ENCODE assay signal across 9 cellular contexts in genomic region chr2:69138793-69139510, GRCh38.
DNase-seq lines count a peak whose midpoint lies in the region; ATAC-seq and TF ChIP-seq lines count a peak whose summit lies in the region.
"Had no signal": no experiment of that assay in that cellular context is flagged by ENCODE, and none has a peak within 500 bp of the region (broad histone marks: within the 10 kb centered on the region; RNA-seq: fewer than 3 reads in every experiment).

No MANE protein-coding gene starts in this region.

- no peaks in the 10 kb centered on the region for H3K27me3 ChIP-seq in smooth muscle cell (ENCODE audit: low read depth)

- POLR2A ChIA-PET in WTC11 (lab: Charles Lee) = no interaction called here

- peaks cover 10% of the 10 kb centered on the region for H3K4me1 Mint-ChIP-seq in WTC11
- H3K4me1 Mint-ChIP-seq in natural killer cell = no peaks in the 10 kb centered on the region
- H3K4me1 Mint-ChIP-seq: activated naive CD8-positive, alpha-beta T cell treated with anti-CD3 and anti-CD28 coated beads, Interleukin-2, amount 10 ng/mL, durations not matched to agents 7 days and 5 days had no signal

- H3K27ac Mint-ChIP-seq in WTC11 (peak overlapping the region; percentile 35), natural killer cell (no peak overlapping the region)
- H3K27ac Mint-ChIP-seq: activated naive CD8-positive, alpha-beta T cell treated with anti-CD3 and anti-CD28 coated beads, Interleukin-2, amount 10 ng/mL, durations not matched to agents 7 days and 5 days had no signal

- DNase-seq in HCEC 1CT (peak; percentile 87), WTC11 (ENCODE audit: low spot score) (no peak), left cardiac atrium (peak; percentile 66), smooth muscle cell (lab: John Stamatoyannopoulos, UW; ENCODE audit: unreplicated experiment) (no peak), natural killer cell (no peak), NOMO-1 treated with DMSO at 0.1 percent for 48 hours (lab: John Stamatoyannopoulos, UW; ENCODE audit: unreplicated experiment) (no peak), NCI-H82 treated with DMSO at 0.1 percent for 48 hours (lab: John Stamatoyannopoulos, UW; ENCODE audit: unreplicated experiment) (no peak)
- DNase-seq in stimulated activated naive CD8-positive, alpha-beta T cell treated with anti-CD3 and anti-CD28 coated beads, Interleukin-15, Interleukin-2, amounts not matched to agents 100 U/mL and 50 U/mL, for 24 hours = no peak
- DNase-seq: activated naive CD8-positive, alpha-beta T cell treated with anti-CD3 and anti-CD28 coated beads, Interleukin-2, amount 10 ng/mL, durations not matched to agents 7 days and 5 days had no signal

- H3K4me3 Mint-ChIP-seq in WTC11 (no peak overlapping the region), natural killer cell (no peak overlapping the region)
- H3K4me3 Mint-ChIP-seq: activated naive CD8-positive, alpha-beta T cell treated with anti-CD3 and anti-CD28 coated beads, Interleukin-2, amount 10 ng/mL, durations not matched to agents 7 days and 5 days had no signal

- H3K27ac ChIP-seq in smooth muscle cell (ENCODE audit: low read depth) = peak overlapping the region; percentile 85

- H3K4me1 ChIP-seq in smooth muscle cell (ENCODE audit: low read depth) = peaks cover 7% of the 10 kb centered on the region

- CTCF ChIA-PET in WTC11 (lab: Charles Lee) = interaction anchor here (1.0 kb wide), 1 partner anchor 167 kb away, joined by 3 read pairs; no protein-coding TSS in a partner anchor

- peak overlapping the region; percentile 46 for H3K9ac ChIP-seq in smooth muscle cell (ENCODE audit: low read depth)

- H3K9me3 ChIP-seq in smooth muscle cell (replicated peaks; ENCODE audit: low read depth) = no peaks in the 10 kb centered on the region

- H3K27me3 Mint-ChIP-seq in WTC11 (ENCODE audit: low read depth) (no peaks in the 10 kb centered on the region), natural killer cell (ENCODE audit: low read depth in 2 of 2) (peaks cover 14 to 26% of the 10 kb centered on the region in 2 donors)

- TF ChIP-seq CTCF in WTC11 (IDR thresholded peaks at IDR 0.05) = no peak
- no peak for TF ChIP-seq CTCF in smooth muscle cell (IDR thresholded peaks at IDR 0.05; ENCODE audit: borderline replicate concordance, insufficient read depth, poor library complexity, severe bottlenecking)
- no peak for TF ChIP-seq CTCF in natural killer cell (IDR thresholded peaks at IDR 0.05)

- ATAC-seq in WTC11 = no peak
- peak; percentile 55 to 94 for ATAC-seq in left cardiac atrium
- no peak for ATAC-seq in stimulated activated naive CD8-positive, alpha-beta T cell treated with anti-CD3 and anti-CD28 coated beads, Interleukin-15, Interleukin-2, amounts not matched to agents 100 U/mL and 50 U/mL, for 24 hours
- no peak for ATAC-seq in natural killer cell

- H3K9me3 Mint-ChIP-seq in WTC11 (no peaks in the 10 kb centered on the region), natural killer cell (no peaks in the 10 kb centered on the region)
- H3K9me3 Mint-ChIP-seq: activated naive CD8-positive, alpha-beta T cell treated with anti-CD3 and anti-CD28 coated beads, Interleukin-2, amount 10 ng/mL, durations not matched to agents 7 days and 5 days had no signal

- H3K36me3 Mint-ChIP-seq in WTC11 (no peaks in the 10 kb centered on the region), natural killer cell (no peaks in the 10 kb centered on the region)
- H3K36me3 Mint-ChIP-seq: activated naive CD8-positive, alpha-beta T cell treated with anti-CD3 and anti-CD28 coated beads, Interleukin-2, amount 10 ng/mL, durations not matched to agents 7 days and 5 days had no signal

- H3K4me3 ChIP-seq in smooth muscle cell = no peak overlapping the region

- intact Hi-C loops in left cardiac atrium (cut with DNase I) (no loop called here), natural killer cell (cut with micrococcal nuclease) (no loop called here)

- peaks cover 49% of the 10 kb centered on the region for H3F3A ChIP-seq in smooth muscle cell (ENCODE audit: low read depth)

- no peaks in the 10 kb centered on the region for H3K36me3 ChIP-seq in smooth muscle cell (ENCODE audit: low read depth)

- H2AFZ ChIP-seq in smooth muscle cell (ENCODE audit: low read depth) = no peak overlapping the region

- H3K4me2 ChIP-seq in smooth muscle cell = peak overlapping the region; percentile 62

- no peaks in the 10 kb centered on the region for H4K20me1 ChIP-seq in smooth muscle cell (ENCODE audit: low read depth)

- no peaks in the 10 kb centered on the region for H3K79me2 ChIP-seq in smooth muscle cell (ENCODE audit: low read depth)

- 30% methylated on average over 1 of the region's 1 CpG for WGBS in smooth muscle cell (ENCODE audit: low lambda C conversion rate)

TF ChIP-seq in WTC11, 78 proteins besides CTCF, POLR2A, EP300 and RAD21 (continues in another document):
- no peak for TF ChIP-seq JUN (CRISPR knock-in tag; IDR thresholded peaks at IDR 0.05)
- TF ChIP-seq, protein P1, sequence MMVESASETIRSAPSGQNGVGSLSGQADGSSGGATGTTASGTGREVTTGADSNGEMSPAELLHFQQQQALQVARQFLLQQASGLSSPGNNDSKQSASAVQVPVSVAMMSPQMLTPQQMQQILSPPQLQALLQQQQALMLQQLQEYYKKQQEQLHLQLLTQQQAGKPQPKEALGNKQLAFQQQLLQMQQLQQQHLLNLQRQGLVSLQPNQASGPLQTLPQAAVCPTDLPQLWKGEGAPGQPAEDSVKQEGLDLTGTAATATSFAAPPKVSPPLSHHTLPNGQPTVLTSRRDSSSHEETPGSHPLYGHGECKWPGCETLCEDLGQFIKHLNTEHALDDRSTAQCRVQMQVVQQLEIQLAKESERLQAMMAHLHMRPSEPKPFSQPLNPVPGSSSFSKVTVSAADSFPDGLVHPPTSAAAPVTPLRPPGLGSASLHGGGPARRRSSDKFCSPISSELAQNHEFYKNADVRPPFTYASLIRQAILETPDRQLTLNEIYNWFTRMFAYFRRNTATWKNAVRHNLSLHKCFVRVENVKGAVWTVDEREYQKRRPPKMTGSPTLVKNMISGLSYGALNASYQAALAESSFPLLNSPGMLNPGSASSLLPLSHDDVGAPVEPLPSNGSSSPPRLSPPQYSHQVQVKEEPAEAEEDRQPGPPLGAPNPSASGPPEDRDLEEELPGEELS (CRISPR knock-in tag; IDR thresholded peaks at IDR 0.05) = no peak
- TF ChIP-seq IRF2 (CRISPR knock-in tag; IDR thresholded peaks at IDR 0.05; ENCODE audit: borderline replicate concordance, low read depth) = no peak
- no peak for TF ChIP-seq ATF2 (CRISPR knock-in tag; IDR thresholded peaks at IDR 0.05; ENCODE audit: borderline replicate concordance, low read depth)
- no peak for TF ChIP-seq ZNF219 (CRISPR knock-in tag; IDR thresholded peaks at IDR 0.05; ENCODE audit: borderline replicate concordance)
- no peak for TF ChIP-seq GRHL2 (CRISPR knock-in tag; IDR thresholded peaks at IDR 0.05; ENCODE audit: insufficient replicate concordance, severe bottlenecking)
- TF ChIP-seq SMAD4 (CRISPR knock-in tag; IDR thresholded peaks at IDR 0.05) = no peak
- no peak for TF ChIP-seq HMGXB4 (CRISPR knock-in tag; IDR thresholded peaks at IDR 0.05)

Comparison
In these comparisons a context has a peak if more than half of its experiments do, and no peak if none do; other contexts are left out.
1. DNase-seq: peak in HCEC 1CT (single experiment) and left cardiac atrium (single experiment); none in WTC11 (single experiment), smooth muscle cell (single experiment), stimulated activated naive CD8-positive, alpha-beta T cell treated with anti-CD3 and anti-CD28 coated beads, Interleukin-15, Interleukin-2, amounts not matched to agents 100 U/mL and 50 U/mL, for 24 hours (single experiment), natural killer cell (single experiment), NOMO-1 treated with DMSO at 0.1 percent for 48 hours (single experiment) and NCI-H82 treated with DMSO at 0.1 percent for 48 hours (single experiment).
2. ATAC-seq: peak in left cardiac atrium (2 of 2); none in WTC11 (single experiment), stimulated activated naive CD8-positive, alpha-beta T cell treated with anti-CD3 and anti-CD28 coated beads, Interleukin-15, Interleukin-2, amounts not matched to agents 100 U/mL and 50 U/mL, for 24 hours (single experiment) and natural killer cell (0 of 3).